Comparison of ENCODE assay signal across 19 cellular contexts in the genomic region with DNA sequence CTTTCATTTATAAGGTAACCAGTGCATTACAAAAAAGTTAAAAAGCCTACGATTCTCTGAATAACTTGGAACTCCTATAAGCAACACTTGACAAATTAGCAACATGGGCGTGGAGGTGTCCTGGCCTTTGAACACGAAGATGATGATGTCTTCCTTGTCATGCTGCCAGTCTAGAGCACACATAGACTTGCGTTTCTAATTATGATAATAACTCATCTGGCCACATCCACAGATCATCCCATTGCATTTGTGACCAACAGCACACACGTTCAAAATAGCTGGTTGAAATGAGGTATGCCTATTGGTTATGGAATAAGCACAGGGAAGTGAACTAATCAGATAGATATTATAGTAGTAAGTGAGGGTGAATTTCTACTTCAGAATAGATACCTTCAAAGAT.
"Had no signal": no experiment of that assay in that cellular context is flagged by ENCODE, and none has a peak within 500 bp of the region (broad histone marks: within the 10 kb centered on the region; RNA-seq: fewer than 3 reads in every experiment).

No MANE protein-coding gene starts in this region.

- H3K27ac ChIP-seq: colonic mucosa, esophagus muscularis mucosa, lower lobe of right lung, ovary, sigmoid colon, thoracic aorta, tibial nerve, uterus had no signal

- H3K9me3 ChIP-seq: colonic mucosa, esophagus muscularis mucosa, lower lobe of right lung, ovary, psoas muscle, sigmoid colon, spleen, thoracic aorta, tibial nerve, upper lobe of left lung, uterus had no signal

- H3K36me3 ChIP-seq: colonic mucosa, esophagus muscularis mucosa, lower lobe of right lung, ovary, sigmoid colon, spleen, thoracic aorta, tibial nerve, upper lobe of left lung, uterus had no signal

- DNase-seq: effector memory CD4-positive, alpha-beta T cell; immature natural killer cell; naive thymus-derived CD4-positive, alpha-beta T cell; nephron progenitor cell; ovary; sigmoid colon; spleen; stimulated activated CD4-positive, alpha-beta T cell treated with anti-CD3 and anti-CD28 coated beads, Interleukin-4, amount 100 ng/mL, for 4 hours; stimulated activated naive CD8-positive, alpha-beta T cell treated with anti-CD3 and anti-CD28 coated beads, Interleukin-15, Interleukin-2, amounts not matched to agents 100 U/mL and 50 U/mL, for 24 hours; uterus had no signal

- H3K4me3 ChIP-seq: colonic mucosa, esophagus muscularis mucosa, lower lobe of right lung, ovary, psoas muscle, sigmoid colon, skin epidermis, spleen, thoracic aorta, tibial nerve, upper lobe of left lung, uterus had no signal

- ATAC-seq: stimulated activated memory B cell treated with anti-CD40 and anti-IgM and Interleukin-4, amounts not matched to agents 10 μg/mL and 1 μg/mL and 100 μg/mL, for 72 hours; stimulated activated naive CD8-positive, alpha-beta T cell treated with anti-CD3 and anti-CD28 coated beads, Interleukin-15, Interleukin-2, amounts not matched to agents 100 U/mL and 50 U/mL, for 24 hours had no signal

- H3K27me3 ChIP-seq: colonic mucosa, esophagus muscularis mucosa, ovary, sigmoid colon, spleen, tibial nerve, upper lobe of left lung, uterus had no signal

- H3K4me1 ChIP-seq: colonic mucosa, lower lobe of right lung, sigmoid colon, tibial nerve, uterus had no signal
